ENCODE assay signal across 22 cellular contexts in the genomic region with DNA sequence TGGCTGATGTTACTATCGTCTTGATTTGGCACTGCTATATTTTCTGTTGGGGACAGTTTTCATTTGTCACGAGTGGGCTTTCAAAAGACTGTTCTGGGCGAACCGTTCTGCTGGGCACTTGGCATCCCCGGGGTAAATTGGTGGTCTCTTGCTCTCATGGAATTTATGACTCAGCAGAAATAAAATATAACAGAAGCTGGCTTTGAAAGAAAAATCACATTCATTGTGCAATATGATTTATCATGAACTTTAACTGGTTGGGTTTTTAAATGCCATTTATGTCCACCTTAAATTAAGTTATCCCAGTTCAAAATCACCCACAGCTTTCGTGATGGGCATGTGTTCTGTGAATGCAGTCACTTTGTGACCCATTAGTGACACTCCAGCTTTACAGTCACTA.
"Had no signal": no experiment of that assay in that cellular context is flagged by ENCODE, and none has a peak within 500 bp of the region (broad histone marks: within the 10 kb centered on the region; RNA-seq: fewer than 3 reads in every experiment).

No MANE protein-coding gene starts in this region.

- ATAC-seq: activated CD4-positive, alpha-beta T cell treated with anti-CD3 and anti-CD28 coated beads for 36 hours; activated CD8-positive, alpha-beta T cell treated with anti-CD3 and anti-CD28 coated beads for 36 hours; activated T-cell treated with anti-CD3 and anti-CD28 coated beads, Interleukin-2, amount 50 U/mL, for 72 hours; Right ventricle myocardium inferior had no signal

- DNase-seq: activated CD4-positive, alpha-beta T cell treated with anti-CD3 and anti-CD28 coated beads for 36 hours; activated CD4-positive, alpha-beta T cell treated with anti-CD3 and anti-CD28 coated beads, Interleukin-2, amount 50 U/mL, for 1 hour; activated CD8-positive, alpha-beta memory T cell treated with anti-CD3 and anti-CD28 coated beads, Interleukin-2, amount 50 U/mL, for 4 hours; activated CD8-positive, alpha-beta T cell treated with anti-CD3 and anti-CD28 coated beads for 36 hours; activated gamma-delta T cell treated with Interleukin-2 at 50 U/mL for 16 hours; activated naive CD4-positive, alpha-beta T cell treated with anti-CD3 and anti-CD28 coated beads, Interleukin-2, amount 10 ng/mL, durations not matched to agents 7 days and 5 days; activated naive CD8-positive, alpha-beta T cell treated with anti-CD3 and anti-CD28 coated beads, Interleukin-2, amount 10 ng/mL, durations not matched to agents 7 days and 5 days; activated T-cell treated with anti-CD3 and anti-CD28 coated beads, Interleukin-2, amount 50 U/mL, for 72 hours; aorta; KG1; NCI-H1092; NCI-H1930; NCI-H2171; NCI-H2227 treated with DMSO at 0.1 percent for 48 hours; NCI-H446 treated with DMSO at 0.1 percent for 48 hours; NCI-H524 treated with DMSO at 0.1 percent for 48 hours; NCI-H748 treated with DMSO at 0.1 percent for 48 hours; RPMI8226; T-helper 1 cell; WERI-Rb-1 had no signal

- H3K27ac ChIP-seq: SK-N-MC, WERI-Rb-1 had no signal

- H3K36me3 ChIP-seq: WERI-Rb-1 had no signal

- H3K4me3 ChIP-seq: SK-N-MC had no signal
